ENCODE assay signal across 19 cellular contexts in genomic region chr1:75035536-75035935, GRCh38.
"Had no signal": no experiment of that assay in that cellular context is flagged by ENCODE, and none has a peak within 500 bp of the region (broad histone marks: within the 10 kb centered on the region; RNA-seq: fewer than 3 reads in every experiment).

No MANE protein-coding gene starts in this region.

- H3K9me3 ChIP-seq: adrenal gland had no signal

- H3K36me3 ChIP-seq: adrenal gland, esophagus muscularis mucosa, neutrophil had no signal

- H3K27ac ChIP-seq: adrenal gland, coronary artery, esophagus muscularis mucosa, neutrophil, parathyroid adenoma had no signal

- H3K4me3 ChIP-seq: adrenal gland, coronary artery, esophagus muscularis mucosa had no signal

- DNase-seq: activated CD4-positive, alpha-beta memory T cell treated with anti-CD3 and anti-CD28 coated beads, Interleukin-2, amount 10 ng/mL, durations not matched to agents 7 days and 5 days; activated CD4-positive, alpha-beta T cell treated with anti-CD3 and anti-CD28 coated beads for 36 hours; activated effector memory CD4-positive, alpha-beta T cell treated with Interleukin-2 at 50 U/mL for 16 hours; activated T-cell treated with anti-CD3 and anti-CD28 coated beads, Interleukin-2, amount 50 U/mL, for 24 hours; adrenal gland; caudate nucleus; foreskin fibroblast; glutamatergic neuron; kidney glomerular epithelial cell; left ventricle myocardium superior; mesenchymal stem cell; natural killer cell; stimulated activated CD4-positive, alpha-beta T cell treated with anti-CD3 and anti-CD28 coated beads, Interleukin-2, amount 100 ng/mL, for 48 hours; stimulated activated naive CD4-positive, alpha-beta T cell; T-helper 9 cell had no signal

- ATAC-seq: activated CD4-positive, alpha-beta T cell treated with anti-CD3 and anti-CD28 coated beads for 36 hours; left ventricle myocardium superior; natural killer cell had no signal

- H3K4me1 ChIP-seq: adrenal gland, esophagus muscularis mucosa, parathyroid adenoma had no signal

- H3K27me3 ChIP-seq: adrenal gland, esophagus muscularis mucosa, neutrophil had no signal
